ENCODE assay signal across 1 cellular context in genomic region chr3:196740476-196741400, GRCh38.
TF ChIP-seq lines count a peak whose summit lies in the region.

No MANE protein-coding gene starts in this region.

TF ChIP-seq in GM12878, 131 proteins besides CTCF, POLR2A, EP300 and RAD21 (continued from another document):
- TF ChIP-seq ZBTB40 (IDR thresholded peaks at IDR 0.05; ENCODE audit: borderline replicate concordance) (peak; percentile 83), NKRF (conservative IDR thresholded peaks at IDR 0.05) (0 out of 2 replicates have a peak, but pooled peaks have one; percentile 7), MLLT1 (IDR thresholded peaks at IDR 0.05) (peak; percentile 72), BHLHE40 (IDR thresholded peaks at IDR 0.05; ENCODE audit: borderline replicate concordance in 1 of 2, low read depth in 2 of 2, low read length in 1 of 2) (peak; percentile 76), HDGF (IDR thresholded peaks at IDR 0.05) (0 out of 2 replicates have a peak, but pooled peaks have one; percentile 27), NBN (IDR thresholded peaks at IDR 0.05) (peak; percentile 22; the same call in 1 of the 2 replicates), MXI1 (IDR thresholded peaks at IDR 0.05; ENCODE audit: low read depth, low read length) (peak; percentile 60; the same call in 1 of the 2 replicates), CREB1 (IDR thresholded peaks at IDR 0.05; ENCODE audit: low read depth) (0 out of 2 replicates have a peak, but pooled peaks have one; percentile 11), CREM (IDR thresholded peaks at IDR 0.05; ENCODE audit: low read depth) (0 out of 2 replicates have a peak, but pooled peaks have one; percentile 19), SRF (IDR thresholded peaks at IDR 0.05; ENCODE audit: low read depth in 2 of 2, low read length in 2 of 2) (no peak)
